9 cellular contexts compared by ENCODE assay signal in genomic region chr6:33710296-33711121, GRCh38. TPM values are rescaled to one million over a fixed set of nuclear protein-coding genes. Genes with fewer than 3 reads are reported as not detected.
A peak's percentile ranks its signal among the peaks of the same experiment; 100 is the strongest.
DNase-seq lines count a peak whose midpoint lies in the region; ATAC-seq, FAIRE-seq and TF ChIP-seq lines count a peak whose summit lies in the region.
"Had no signal": no experiment of that assay in that cellular context is flagged by ENCODE, and none has a peak within 500 bp of the region (broad histone marks: within the 10 kb centered on the region; RNA-seq: fewer than 3 reads in every experiment).

No MANE protein-coding gene starts in this region.

- H4K5ac ChIP-seq in mesendoderm (ENCODE audit: low read length), result peak overlapping the region; percentile 62

- H3K9me3 ChIP-seq in Caco-2 (no peaks in the 10 kb centered on the region), GM12878 (replicated peaks; ENCODE audit: control insufficient read depth, insufficient read depth, low read length) (no peaks in the 10 kb centered on the region)

- no peak overlapping the region for H2BK15ac ChIP-seq in mesendoderm (replicated peaks; ENCODE audit: low read depth)

- no peak overlapping the region for H2BK120ac ChIP-seq in mesendoderm (ENCODE audit: low read depth, low read length)

- no peak for TF ChIP-seq RAD21 in GM12878 (IDR thresholded peaks at IDR 0.05; ENCODE audit: insufficient read depth, low read depth, low read length)

- H3K79me2 ChIP-seq in GM12878 (ENCODE audit: control insufficient read depth, insufficient read depth, low read length), result peaks cover 10% of the 10 kb centered on the region
- H3K79me2 ChIP-seq in mesendoderm (ENCODE audit: control insufficient read depth, insufficient read depth, low read length), result peaks cover 6% of the 10 kb centered on the region

- peak overlapping the region; percentile 96 for H3K18ac ChIP-seq in mesendoderm (ENCODE audit: low read length)

- H3K9me3 Mint-ChIP-seq in Caco-2 (ENCODE audit: unreplicated experiment), result no peaks in the 10 kb centered on the region
- no peaks in the 10 kb centered on the region for H3K9me3 Mint-ChIP-seq in IgD-negative memory B cell

- H3K27me3 ChIP-seq in Caco-2 (replicated peaks; ENCODE audit: control insufficient read depth, insufficient read depth, low read length) (no peaks in the 10 kb centered on the region), GM12878 (replicated peaks in 1 of 2; ENCODE audit: control insufficient read depth in 2 of 2, insufficient read depth in 2 of 2, low read length in 1 of 2) (no peaks in the 10 kb centered on the region), mesendoderm (ENCODE audit: insufficient read depth, low read length, poor library complexity) (no peaks in the 10 kb centered on the region)

- H3K4ac ChIP-seq in mesendoderm (ENCODE audit: low read depth, low read length), result no peak overlapping the region

- H4K20me1 ChIP-seq in GM12878 (ENCODE audit: control insufficient read depth, insufficient read depth), result no peaks in the 10 kb centered on the region

- 78% methylated on average over 15 of the region's 15 CpGs for whole genome bisulfite sequencing in GM12878 (ENCODE audit: insufficient coverage, insufficient replicate concordance, low lambda C conversion rate, missing lambda C conversion rate)
- 100% methylated on average over 3 of the region's 15 CpGs for WGBS in mesendoderm (ENCODE audit: extremely low coverage, insufficient coverage, low lambda C conversion rate)

- no TSS peak for BruUV-seq in Caco-2 (replicated peaks; lab: Mats Ljungman, UMichigan)
- no TSS peak for BruUV-seq in GM12878 (replicated peaks; lab: Mats Ljungman, UMichigan)

- no peak for TF ChIP-seq EP300 in GM12878 (IDR thresholded peaks at IDR 0.05; ENCODE audit: borderline replicate concordance in 1 of 2, control insufficient read depth in 1 of 2, low read depth in 2 of 2, low read length in 2 of 2)

- peaks cover 10% of the 10 kb centered on the region for H3K4me1 ChIP-seq in Caco-2
- peaks cover 28% of the 10 kb centered on the region for H3K4me1 ChIP-seq in GM12878 (ENCODE audit: control insufficient read depth, insufficient read depth, low read length)
- H3K4me1 ChIP-seq in mesendoderm (ENCODE audit: control insufficient read depth, low read depth, low read length), result peaks cover 6% of the 10 kb centered on the region

- H3K4me3 Mint-ChIP-seq in Caco-2 (ENCODE audit: unreplicated experiment) (peak overlapping the region; percentile 93), IgD-negative memory B cell (peak overlapping the region; percentile 96 to 100 (median 100))

- H3K9ac ChIP-seq in GM12878 (ENCODE audit: control insufficient read depth, insufficient read depth, low read length), result peak overlapping the region; percentile 97
- H3K9ac ChIP-seq in mesendoderm (ENCODE audit: low read length), result peak overlapping the region; percentile 88

- TF ChIP-seq POLR2A in GM12878 (IDR thresholded peaks at IDR 0.05; ENCODE audit: low read depth, low read length), result no peak

- H3K23ac ChIP-seq in mesendoderm (ENCODE audit: low read length), result no peak overlapping the region

- no peaks in the 10 kb centered on the region for H3K27me3 Mint-ChIP-seq in Caco-2 (ENCODE audit: insufficient read depth, unreplicated experiment)
- H3K27me3 Mint-ChIP-seq in IgD-negative memory B cell, result no peaks in the 10 kb centered on the region

- DNase-seq in Caco-2 (peak in 1 of 2 experiments; percentile 41), GM12878 (ENCODE audit: low read depth, low spot score) (no peak), mesendoderm (peak; percentile 63), head of caudate nucleus (no peak)

- H3K27ac Mint-ChIP-seq in Caco-2 (ENCODE audit: unreplicated experiment), result peak overlapping the region; percentile 100
- H3K27ac Mint-ChIP-seq in IgD-negative memory B cell, result peak overlapping the region; percentile 98 to 99 (median 99)

- H2AK5ac ChIP-seq in mesendoderm (ENCODE audit: low read length), result peak overlapping the region; percentile 98

- peak overlapping the region; percentile 98; the same call in 1 of the 2 replicates for H3K27ac ChIP-seq in GM12878 (ENCODE audit: control insufficient read depth, insufficient read depth)
- H3K27ac ChIP-seq in mesendoderm (ENCODE audit: low read depth, low read length), result no peak overlapping the region

- intact Hi-C loops in Caco-2 (cut with micrococcal nuclease; ENCODE audit: unreplicated experiment), result loop anchor here (1.0 kb wide), 3 partner anchors 34 to 78 kb away; no protein-coding TSS in a partner anchor
- intact Hi-C loops in GM12878 (cut with micrococcal nuclease; ENCODE audit: unreplicated experiment), result no loop called here
- intact Hi-C loops in head of caudate nucleus (cut with DNase I), result loop anchor here (10.0 kb wide), 1 partner anchor 54 kb away; no protein-coding TSS in a partner anchor

- TF ChIP-seq CTCF in Caco-2 (IDR thresholded peaks at IDR 0.05; ENCODE audit: insufficient read depth in 1 of 2, low read depth in 1 of 2, low read length in 1 of 2, severe bottlenecking in 1 of 2, unreplicated experiment in 1 of 2), result no peak
- no peak for TF ChIP-seq CTCF in GM12878 (IDR thresholded peaks at IDR 0.05 in 2 of 3, conservative IDR thresholded peaks at IDR 0.05 in 1 of 3; ENCODE audit: control insufficient read depth in 2 of 3, extremely low read depth in 1 of 3, insufficient read depth in 1 of 3, low read depth in 3 of 3, low read length in 3 of 3)

- H3K4me1 Mint-ChIP-seq in Caco-2 (ENCODE audit: low read depth, unreplicated experiment), result peaks cover 18% of the 10 kb centered on the region
- H3K4me1 Mint-ChIP-seq in IgD-negative memory B cell, result peaks cover 21 to 32% (median 27%) of the 10 kb centered on the region in 3 donors

- H3K36me3 Mint-ChIP-seq in Caco-2 (ENCODE audit: insufficient read depth, unreplicated experiment) (peaks cover 37% of the 10 kb centered on the region), IgD-negative memory B cell (peaks cover 5% of the 10 kb centered on the region)

- H2AFZ ChIP-seq in GM12878 (ENCODE audit: control insufficient read depth, low read depth, low read length), result peak overlapping the region; percentile 100

- H3K56ac ChIP-seq in mesendoderm (ENCODE audit: low read length), result peak overlapping the region; percentile 94

- RAD21 ChIA-PET in GM12878 (lab: Charles Lee; ENCODE audit: unreplicated experiment), result interaction anchor here (1.0 to 1.8 kb wide), 12 partner anchors 10 to 132 kb away, joined by 3 to 9 read pairs (median 5); partner anchors contain the start of genes ITPR3 and LEMD2

- peak; percentile 4 for ATAC-seq in GM12878
- ATAC-seq in GM19397 (IDR thresholded peaks at IDR 0.05; ENCODE audit: unreplicated experiment), result no peak
- ATAC-seq in HG03521 (IDR thresholded peaks at IDR 0.05; ENCODE audit: unreplicated experiment), result no peak
- ATAC-seq in HG02588 (IDR thresholded peaks at IDR 0.05; ENCODE audit: unreplicated experiment), result no peak

- POLR2A ChIA-PET in Caco-2 (lab: Charles Lee) (interaction anchor here (0.5 to 1.9 kb wide), 11 partner anchors 12 to 739 kb away, joined by 3 to 15 read pairs (median 4); partner anchors contain the start of genes LEMD2 and ZBTB9), GM12878 (lab: Charles Lee) (interaction anchor here (0.8 to 1.7 kb wide), 5 partner anchors 13 to 113 kb away, joined by 3 to 6 read pairs (median 3); partner anchors contain the start of gene ITPR3)

- peaks cover 13% of the 10 kb centered on the region for H3K79me1 ChIP-seq in mesendoderm (ENCODE audit: low read length)

- H3K4me3 ChIP-seq in Caco-2 (ENCODE audit: low read depth, low read length), result peak overlapping the region; percentile 68
- peak overlapping the region; percentile 83 for H3K4me3 ChIP-seq in GM12878
- peak overlapping the region; percentile 10 for H3K4me3 ChIP-seq in mesendoderm (ENCODE audit: low read length)

- SMC1A ChIA-PET in GM12878 (lab: Charles Lee; ENCODE audit: uncharacterized antibody, unreplicated experiment), result interaction anchor here (1.0 to 4.7 kb wide), 16 partner anchors 9 to 132 kb away, joined by 3 to 27 read pairs (median 4); no protein-coding TSS in a partner anchor

- H4K8ac ChIP-seq in mesendoderm (ENCODE audit: low read depth, low read length), result peak overlapping the region; percentile 7

- H3K4me2 ChIP-seq in GM12878 (ENCODE audit: control insufficient read depth, insufficient read depth), result peak overlapping the region; percentile 94
- peak overlapping the region; percentile 64 for H3K4me2 ChIP-seq in mesendoderm (ENCODE audit: low read length)

- FAIRE-seq in GM12878 (lab: Jason Lieb, UNC), result no peak

- H3K36me3 ChIP-seq in Caco-2 (ENCODE audit: control insufficient read depth, insufficient read depth, low read length) (no peaks in the 10 kb centered on the region; the same call in none of the 2 replicates), GM12878 (ENCODE audit: control insufficient read depth in 2 of 2, insufficient read depth in 2 of 2, low read length in 1 of 2) (no peaks in the 10 kb centered on the region; a peak in 2 of 4 replicates), mesendoderm (ENCODE audit: control insufficient read depth, insufficient read depth, low read length) (peaks cover 3% of the 10 kb centered on the region)

- no peak overlapping the region for H2BK5ac ChIP-seq in mesendoderm (ENCODE audit: low read length)

- CTCF ChIA-PET in Caco-2 (lab: Charles Lee) (interaction anchor here (0.6 to 2.0 kb wide), 14 partner anchors 9 to 256 kb away, joined by 3 to 40 read pairs (median 8); partner anchors contain the start of gene ZBTB9), GM12878 (lab: Yijun Ruan, JAX) (interaction anchor here (0.7 to 2.4 kb wide), 26 partner anchors 8 to 448 kb away, joined by 3 to 46 read pairs (median 4); partner anchors contain the start of genes IP6K3 and ITPR3)

- in situ Hi-C loops in GM12878 (cut with MboI), result no loop called here

RNA-seq across cellular contexts. Expression of gene UQCC2, which starts 1.0 kb away (rescaled TPM):
- total RNA-seq in Caco-2 (2022), result 115 and 122 TPM in 2 replicates
- polyA plus RNA-seq in IgD-negative memory B cell, result 45.2 TPM
- total RNA-seq in GM12878 (2013; cell fraction: nucleolus; rRNA removed), result 12.7 and 13.3 TPM in 2 replicates
- total RNA-seq in GM12878 (2014; rRNA removed), result 40.6 and 44.0 TPM in 2 replicates
- 54.5 and 60.1 TPM in 2 replicates for total RNA-seq in GM12878 (2014; rRNA removed; fragmentation: Illumina TruSeq; extraction: Trizol)
- total RNA-seq in GM12878 (2021), result 80.6 and 90.2 TPM in 2 replicates
- 7.9 TPM for polyA plus RNA-seq in GM12878 (2011; ENCODE audit: low read depth)
- 37.1 and 44.3 TPM in 2 replicates for polyA plus RNA-seq in GM12878 (2011; rRNA removed)
- 12.9 and 21.3 TPM in 2 replicates for polyA plus RNA-seq in GM12878 (2011; cell fraction: cytosol; rRNA removed)
- polyA plus RNA-seq in GM12878 (2011; cell fraction: nucleus; rRNA removed), result 11.8 and 18.5 TPM in 2 replicates
- polyA plus RNA-seq in GM12878 (2012), result 56.3 and 86.6 TPM in 2 replicates
- 27.3 and 61.8 TPM in 2 replicates for polyA plus RNA-seq in GM12878 (2014; fragmentation: Illumina TruSeq; extraction: Trizol)
- 100 to 1,000 TPM; 433 to 478 TPM for polyA plus RNA-seq in GM12878 (2014; fragmentation: Nextera tagmentation; extraction: Ambion mirVana)
- 43.5 and 44.2 TPM in 2 replicates for polyA plus RNA-seq in GM12878 (2014; rRNA removed)
- polyA plus RNA-seq in GM12878 (2016; fragmentation: Nextera tagmentation; extraction: Ambion mirVana), result 100 to 1,000 TPM; 206 to 230 TPM
- polyA minus RNA-seq in GM12878 (2011; rRNA and poly(A)+ RNA removed), result 6.4 and 8.3 TPM in 2 replicates
- 7.2 and 16.2 TPM in 2 replicates for polyA minus RNA-seq in GM12878 (2011; cell fraction: cytosol; rRNA and poly(A)+ RNA removed)
- 4.1 and 5.9 TPM in 2 replicates for polyA minus RNA-seq in GM12878 (2011; cell fraction: nucleus; rRNA and poly(A)+ RNA removed)
- polyA plus RNA-seq in mesendoderm (2013, experiment 1 of 2), result 90.1 TPM
- polyA plus RNA-seq in mesendoderm (2013, experiment 2 of 2), result 91.4 TPM

RNA-seq across cellular contexts. Expression of gene IP6K3, which starts 36.2 kb away (rescaled TPM):
- total RNA-seq in Caco-2 (2022), result 0.44 and 0.45 TPM in 2 replicates
- polyA plus RNA-seq in IgD-negative memory B cell, result not detected
- not detected in 2 replicates for total RNA-seq in GM12878 (2013; cell fraction: nucleolus; rRNA removed)
- not detected in 2 replicates for total RNA-seq in GM12878 (2014; rRNA removed)
- not detected in 2 replicates for total RNA-seq in GM12878 (2014; rRNA removed; fragmentation: Illumina TruSeq; extraction: Trizol)
- total RNA-seq in GM12878 (2021), result not detected in 2 replicates
- not detected for polyA plus RNA-seq in GM12878 (2011; ENCODE audit: low read depth)
- 0.15 TPM in 1 of 2 replicates, not detected in the other for polyA plus RNA-seq in GM12878 (2011; rRNA removed)
- 0.01 TPM in 1 of 2 replicates, not detected in the other for polyA plus RNA-seq in GM12878 (2011; cell fraction: cytosol; rRNA removed)
- not detected in 2 replicates for polyA plus RNA-seq in GM12878 (2011; cell fraction: nucleus; rRNA removed)
- polyA plus RNA-seq in GM12878 (2012), result not detected in 2 replicates
- polyA plus RNA-seq in GM12878 (2014; fragmentation: Illumina TruSeq; extraction: Trizol), result not detected in 2 replicates
- polyA plus RNA-seq in GM12878 (2014; fragmentation: Nextera tagmentation; extraction: Ambion mirVana), result under 1 TPM in 1 of 2 experiments, not detected in 1; 0.02 TPM
- not detected in 2 replicates for polyA plus RNA-seq in GM12878 (2014; rRNA removed)
- under 1 TPM in 1 of 2 experiments, not detected in 1; 0.09 TPM for polyA plus RNA-seq in GM12878 (2016; fragmentation: Nextera tagmentation; extraction: Ambion mirVana)
- not detected in 2 replicates for polyA minus RNA-seq in GM12878 (2011; rRNA and poly(A)+ RNA removed)
- not detected in 2 replicates for polyA minus RNA-seq in GM12878 (2011; cell fraction: cytosol; rRNA and poly(A)+ RNA removed)
- not detected in 2 replicates for polyA minus RNA-seq in GM12878 (2011; cell fraction: nucleus; rRNA and poly(A)+ RNA removed)
- 0.01 TPM for polyA plus RNA-seq in mesendoderm (2013, experiment 1 of 2)
- polyA plus RNA-seq in mesendoderm (2013, experiment 2 of 2), result 0.04 TPM
- total RNA-seq: M059J had no signal

Comparison
In these comparisons a context has a peak if more than half of its experiments do, and no peak if none do; other contexts are left out.
1. H3K4me3 ChIP-seq: peak in every context shown above with its lines; median percentile 83 in GM12878; 68 in Caco-2; 10 in mesendoderm.